Comparison of ENCODE assay signal across 12 cellular contexts in the genomic region with DNA sequence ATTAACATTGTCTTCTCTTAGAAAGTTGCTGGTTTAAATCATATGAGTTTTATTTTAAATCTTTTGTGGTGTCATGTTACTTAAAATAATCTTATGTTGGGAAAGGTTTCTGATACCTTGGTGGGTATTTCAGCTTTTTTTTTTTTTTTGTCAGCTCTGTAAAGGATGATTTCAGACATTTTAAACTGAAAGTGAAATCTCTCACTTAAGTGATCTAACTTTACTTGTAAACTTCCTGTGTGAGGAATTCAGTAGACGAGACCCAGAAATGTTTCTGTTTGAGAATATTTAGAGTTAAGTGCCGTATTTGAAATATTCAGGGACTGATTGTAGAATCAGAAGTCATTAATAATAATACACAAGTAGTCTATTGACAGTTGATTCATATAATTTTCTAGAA. TPM values are rescaled to one million over a fixed set of nuclear protein-coding genes. Genes with fewer than 3 reads are reported as not detected.
DNase-seq lines count a peak whose midpoint lies in the region; ATAC-seq and TF ChIP-seq lines count a peak whose summit lies in the region.
"Had no signal": no experiment of that assay in that cellular context is flagged by ENCODE, and none has a peak within 500 bp of the region (broad histone marks: within the 10 kb centered on the region; RNA-seq: fewer than 3 reads in every experiment).

No MANE protein-coding gene starts in this region.

- H3K9ac ChIP-seq in subcutaneous abdominal adipose tissue (ENCODE audit: low read length in 5 of 5) (peak overlapping the region in 3 of 5 donors; percentile 31 to 40 (median 40)), Karpas-422 (ENCODE audit: low read length) (no peak overlapping the region)

- no peak for TF ChIP-seq CTCF in gastroesophageal sphincter (IDR thresholded peaks at IDR 0.05)

- no peak overlapping the region for H2AFZ ChIP-seq in Karpas-422 (ENCODE audit: low read length)

- peak overlapping the region; percentile 73 for H3K4me3 Mint-ChIP-seq in activated T-cell treated with anti-CD3 and anti-CD28 coated beads, Interleukin-2, amount 50 U/mL, for 4 hours
- H3K4me3 Mint-ChIP-seq in T-helper 17 cell (peak overlapping the region; percentile 78), immature natural killer cell (peak overlapping the region; percentile 72 to 91 (median 84))

- H3K27me3 Mint-ChIP-seq in activated T-cell treated with anti-CD3 and anti-CD28 coated beads, Interleukin-2, amount 50 U/mL, for 4 hours (ENCODE audit: low read depth): no peaks in the 10 kb centered on the region
- H3K27me3 Mint-ChIP-seq in T-helper 17 cell (no peaks in the 10 kb centered on the region), immature natural killer cell (ENCODE audit: low read depth in 3 of 3) (no peaks in the 10 kb centered on the region)

- TF ChIP-seq POLR2A in gastroesophageal sphincter (IDR thresholded peaks at IDR 0.05): no peak

- peaks cover 15% of the 10 kb centered on the region for H3K36me3 Mint-ChIP-seq in activated T-cell treated with anti-CD3 and anti-CD28 coated beads, Interleukin-2, amount 50 U/mL, for 4 hours (ENCODE audit: insufficient read depth)
- H3K36me3 Mint-ChIP-seq in T-helper 17 cell (ENCODE audit: low read depth) (peaks cover 5% of the 10 kb centered on the region), immature natural killer cell (peaks cover 3 to 14% (median 10%) of the 10 kb centered on the region in 3 donors)

- no peaks in the 10 kb centered on the region for H3K27me3 ChIP-seq in subcutaneous abdominal adipose tissue (ENCODE audit: control insufficient read depth in 5 of 5, insufficient read depth in 4 of 5, low read length in 5 of 5)
- H3K27me3 ChIP-seq in gastroesophageal sphincter: no peaks in the 10 kb centered on the region
- no peaks in the 10 kb centered on the region for H3K27me3 ChIP-seq in Karpas-422 (ENCODE audit: low read length)

- no peak for ATAC-seq in activated T-cell treated with anti-CD3 and anti-CD28 coated beads, Interleukin-2, amount 50 U/mL, for 4 hours
- ATAC-seq in T-helper 17 cell: peak; percentile 64
- ATAC-seq in gastroesophageal sphincter: no peak
- ATAC-seq in HG03097 (IDR thresholded peaks at IDR 0.05; ENCODE audit: low FRiP score, unreplicated experiment): no peak
- ATAC-seq: sciatic nerve had no signal

- H3K4me1 Mint-ChIP-seq in activated T-cell treated with anti-CD3 and anti-CD28 coated beads, Interleukin-2, amount 50 U/mL, for 4 hours (ENCODE audit: low read depth): peaks cover 81% of the 10 kb centered on the region
- H3K4me1 Mint-ChIP-seq in T-helper 17 cell (peaks cover 46% of the 10 kb centered on the region), immature natural killer cell (peaks cover 54 to 62% of the 10 kb centered on the region in 2 donors)

- H3K36me3 ChIP-seq in subcutaneous abdominal adipose tissue (ENCODE audit: control insufficient read depth in 5 of 5, insufficient read depth in 5 of 5, low read length in 5 of 5): peaks cover 5 to 13% (median 9%) of the 10 kb centered on the region in 5 donors
- peaks cover 0 to 37% of the 10 kb centered on the region in 2 donors for H3K36me3 ChIP-seq in gastroesophageal sphincter
- H3K36me3 ChIP-seq in Karpas-422 (ENCODE audit: insufficient read depth, low read length): peaks cover 32% of the 10 kb centered on the region; the same call in 1 of the 2 replicates

- H3K27ac Mint-ChIP-seq in T-helper 17 cell (peak overlapping the region; percentile 95), immature natural killer cell (peak overlapping the region; percentile 93 to 98 (median 96))

- H3K4me1 ChIP-seq in subcutaneous abdominal adipose tissue (ENCODE audit: control insufficient read depth in 5 of 5, insufficient read depth in 5 of 5, low read length in 5 of 5): peaks cover 0 to 23% (median 8%) of the 10 kb centered on the region in 5 donors
- peaks cover 0 to 15% (median 0%) of the 10 kb centered on the region in 3 donors for H3K4me1 ChIP-seq in gastroesophageal sphincter
- H3K4me1 ChIP-seq in Karpas-422 (ENCODE audit: low read length): peaks cover 35% of the 10 kb centered on the region

- DNase-seq in activated T-cell treated with anti-CD3 and anti-CD28 coated beads, Interleukin-2, amount 50 U/mL, for 4 hours: no peak
- DNase-seq in activated T-cell treated with anti-CD3 and anti-CD28 coated beads, Interleukin-2, amount 50 U/mL, for 48 hours: no peak
- no peak for DNase-seq in T-helper 17 cell
- DNase-seq in immature natural killer cell: peak; percentile 44 to 53 (median 51)
- DNase-seq in Karpas-422: no peak
- DNase-seq: GF-D8, NCI-H1436 treated with DMSO at 0.1 percent for 48 hours had no signal

- H3K9me3 ChIP-seq in T-helper 17 cell (ENCODE audit: control insufficient read depth, low read length, poor library complexity, severe bottlenecking) (no peaks in the 10 kb centered on the region), subcutaneous abdominal adipose tissue (ENCODE audit: control insufficient read depth in 5 of 5, low read length in 5 of 5) (no peaks in the 10 kb centered on the region), gastroesophageal sphincter (no peaks in the 10 kb centered on the region), Karpas-422 (ENCODE audit: low read length) (no peaks in the 10 kb centered on the region)

- no peaks in the 10 kb centered on the region for H3K9me3 Mint-ChIP-seq in activated T-cell treated with anti-CD3 and anti-CD28 coated beads, Interleukin-2, amount 50 U/mL, for 4 hours
- H3K9me3 Mint-ChIP-seq in immature natural killer cell: no peaks in the 10 kb centered on the region

- H3K27ac ChIP-seq in subcutaneous abdominal adipose tissue (ENCODE audit: low read depth, low read length): peak overlapping the region; percentile 68
- H3K27ac ChIP-seq in gastroesophageal sphincter: peak overlapping the region in 2 of 4 donors; percentile 17 to 46
- H3K27ac ChIP-seq in Karpas-422 (ENCODE audit: low read length): no peak overlapping the region

- H3K79me2 ChIP-seq in Karpas-422 (ENCODE audit: low read length): no peaks in the 10 kb centered on the region

- no peaks in the 10 kb centered on the region for H4K20me1 ChIP-seq in Karpas-422 (ENCODE audit: insufficient read depth, low read depth, low read length)

- no peak for TF ChIP-seq EP300 in gastroesophageal sphincter (IDR thresholded peaks at IDR 0.05)

- peak overlapping the region in 2 of 5 donors; percentile 12 to 20 for H3K4me3 ChIP-seq in subcutaneous abdominal adipose tissue (ENCODE audit: low read depth in 1 of 5, low read length in 5 of 5)
- no peak overlapping the region for H3K4me3 ChIP-seq in gastroesophageal sphincter
- no peak overlapping the region for H3K4me3 ChIP-seq in Karpas-422 (ENCODE audit: low read length)

- no peaks in the 10 kb centered on the region for H3K9me2 ChIP-seq in Karpas-422 (replicated peaks; ENCODE audit: insufficient read depth, low read length)

- H3K4me2 ChIP-seq in Karpas-422 (ENCODE audit: low read depth, low read length, poor library complexity, severe bottlenecking): no peak overlapping the region

- WGBS in gastroesophageal sphincter (ENCODE audit: low coverage in 1 of 2), 2 donors: 25 to 30% methylated on average over 2 of the region's 2 CpGs

RNA-seq across cellular contexts. Expression of gene PROX2, which starts 37.8 kb away (rescaled TPM):
- under 1 TPM in 2 of 3 donors, not detected in 1; 0.13 to 0.35 TPM for total RNA-seq in activated T-cell treated with anti-CD3 and anti-CD28 coated beads, Interleukin-2, amount 50 U/mL, for 4 hours
- total RNA-seq in T-helper 17 cell (not detected), gastroesophageal sphincter (under 1 TPM in 1 of 4 donors, not detected in 3; 0.08 TPM)
- 1 to 10 TPM in 1 of 3 donors, not detected in 2; 1.7 TPM for polyA plus RNA-seq in immature natural killer cell
- 2.3 and 2.6 TPM in 2 replicates for total RNA-seq in Karpas-422 (2014; rRNA removed; shearing (Covaris generic); ENCODE audit: low replicate concordance)
- total RNA-seq: HT1080, sciatic nerve had no signal

RNA-seq across cellular contexts. Expression of gene DLST, which starts 43.6 kb away (rescaled TPM):
- 100 to 1,000 TPM; 104 to 107 (median 106) TPM for total RNA-seq in activated T-cell treated with anti-CD3 and anti-CD28 coated beads, Interleukin-2, amount 50 U/mL, for 4 hours
- total RNA-seq in T-helper 17 cell (100 to 1,000 TPM; 127 to 134 TPM), gastroesophageal sphincter (10 to 100 TPM; 79.3 to 98.7 (median 87.8) TPM)
- 10 to 100 TPM in 1 of 3 donors, 1 to 10 TPM in 2; 7.7 to 13.1 (median 9.0) TPM for polyA plus RNA-seq in immature natural killer cell
- 101 and 105 TPM in 2 replicates for total RNA-seq in Karpas-422 (2014; rRNA removed; shearing (Covaris generic); ENCODE audit: low replicate concordance)

Comparison
In these comparisons a context has a peak if more than half of its experiments do, and no peak if none do; other contexts are left out.
1. DNase-seq: peak in immature natural killer cell (3 of 3); none in activated T-cell treated with anti-CD3 and anti-CD28 coated beads, Interleukin-2, amount 50 U/mL, for 4 hours (single experiment), activated T-cell treated with anti-CD3 and anti-CD28 coated beads, Interleukin-2, amount 50 U/mL, for 48 hours (0 of 2), T-helper 17 cell (0 of 3) and Karpas-422 (single experiment).
2. Peak in every context shown above with its lines, with median percentiles within 50 percentile points of each other: H3K4me3 Mint-ChIP-seq.